19 cellular contexts compared by ENCODE assay signal in the genomic region with DNA sequence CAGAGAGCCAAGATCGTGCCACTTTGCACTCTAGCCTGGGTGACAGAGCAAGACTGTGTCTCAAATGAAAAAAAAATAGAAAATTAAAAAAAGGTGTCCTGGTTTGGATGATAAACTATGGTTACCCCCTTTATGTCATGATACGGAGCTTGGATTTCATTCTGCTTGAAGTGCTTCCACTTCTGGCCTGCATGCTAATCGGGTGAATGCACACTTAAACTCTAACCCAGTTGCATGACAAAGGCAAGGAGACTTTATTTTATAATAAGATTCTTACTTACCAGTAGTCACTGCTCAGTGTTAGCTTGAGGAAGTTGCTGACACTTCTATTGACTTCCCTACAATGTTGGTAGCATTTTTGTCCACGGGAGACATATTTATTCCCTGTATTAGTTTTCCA.
"Had no signal": no experiment of that assay in that cellular context is flagged by ENCODE, and none has a peak within 500 bp of the region (broad histone marks: within the 10 kb centered on the region; RNA-seq: fewer than 3 reads in every experiment).

No MANE protein-coding gene starts in this region.

- H3K27me3 Mint-ChIP-seq: activated CD4-positive, alpha-beta memory T cell treated with anti-CD3 and anti-CD28 coated beads, Interleukin-2, amount 10 ng/mL, durations not matched to agents 7 days and 5 days; activated CD4-positive, alpha-beta T cell treated with anti-CD3 and anti-CD28 coated beads for 36 hours; activated naive CD8-positive, alpha-beta T cell treated with anti-CD3 and anti-CD28 coated beads, Interleukin-2, amount 50 U/mL, for 24 hours; naive thymus-derived CD4-positive, alpha-beta T cell; T-cell had no signal

- ATAC-seq: activated CD4-positive, alpha-beta T cell treated with anti-CD3 and anti-CD28 coated beads for 36 hours; activated naive CD8-positive, alpha-beta T cell treated with anti-CD3 and anti-CD28 coated beads, Interleukin-2, amount 50 U/mL, for 24 hours; activated T-cell treated with anti-CD3 and anti-CD28 coated beads, Interleukin-2, amount 50 U/mL, for 72 hours; lower lobe of right lung; naive thymus-derived CD4-positive, alpha-beta T cell; right lobe of liver; T-cell had no signal

- H3K27ac Mint-ChIP-seq: activated CD4-positive, alpha-beta memory T cell treated with anti-CD3 and anti-CD28 coated beads, Interleukin-2, amount 10 ng/mL, durations not matched to agents 7 days and 5 days; activated CD4-positive, alpha-beta T cell treated with anti-CD3 and anti-CD28 coated beads for 36 hours; activated naive CD8-positive, alpha-beta T cell treated with anti-CD3 and anti-CD28 coated beads, Interleukin-2, amount 50 U/mL, for 24 hours; activated T-cell treated with anti-CD3 and anti-CD28 coated beads, Interleukin-2, amount 50 U/mL, for 72 hours; T-cell had no signal

- H3K4me3 Mint-ChIP-seq: activated CD4-positive, alpha-beta memory T cell treated with anti-CD3 and anti-CD28 coated beads, Interleukin-2, amount 10 ng/mL, durations not matched to agents 7 days and 5 days; activated CD4-positive, alpha-beta T cell treated with anti-CD3 and anti-CD28 coated beads for 36 hours; activated naive CD8-positive, alpha-beta T cell treated with anti-CD3 and anti-CD28 coated beads, Interleukin-2, amount 50 U/mL, for 24 hours; activated T-cell treated with anti-CD3 and anti-CD28 coated beads, Interleukin-2, amount 50 U/mL, for 72 hours; naive thymus-derived CD4-positive, alpha-beta T cell; T-cell had no signal

- FAIRE-seq: astrocyte, endometrium had no signal

- H3K4me3 ChIP-seq: dorsolateral prefrontal cortex, hepatocyte, lower lobe of right lung, right lobe of liver, spleen, suprapubic skin had no signal

- H3K36me3 ChIP-seq: lower lobe of right lung, right lobe of liver, spleen, suprapubic skin, WERI-Rb-1 had no signal

- H3K9me3 Mint-ChIP-seq: activated CD4-positive, alpha-beta memory T cell treated with anti-CD3 and anti-CD28 coated beads, Interleukin-2, amount 10 ng/mL, durations not matched to agents 7 days and 5 days; activated naive CD8-positive, alpha-beta T cell treated with anti-CD3 and anti-CD28 coated beads, Interleukin-2, amount 50 U/mL, for 24 hours; activated T-cell treated with anti-CD3 and anti-CD28 coated beads, Interleukin-2, amount 50 U/mL, for 72 hours; T-cell had no signal

- H2AFZ ChIP-seq: hepatocyte had no signal

- H3K79me2 ChIP-seq: hepatocyte had no signal

- DNase-seq: activated CD4-positive, alpha-beta memory T cell treated with anti-CD3 and anti-CD28 coated beads, Interleukin-2, amount 10 ng/mL, durations not matched to agents 7 days and 5 days; activated CD4-positive, alpha-beta T cell treated with anti-CD3 and anti-CD28 coated beads for 36 hours; activated naive CD8-positive, alpha-beta T cell treated with anti-CD3 and anti-CD28 coated beads, Interleukin-2, amount 50 U/mL, for 24 hours; activated T-cell treated with anti-CD3 and anti-CD28 coated beads, Interleukin-2, amount 50 U/mL, for 72 hours; dorsolateral prefrontal cortex; kidney glomerular epithelial cell; lower lobe of right lung; naive thymus-derived CD4-positive, alpha-beta T cell; posterior cingulate gyrus; right lobe of liver; spleen; stimulated activated CD4-positive, alpha-beta T cell treated with anti-CD3 and anti-CD28 coated beads, Interleukin-1b, Interleukin-23, amount 100 ng/mL, for 48 hours; stimulated activated naive CD4-positive, alpha-beta T cell treated with Interleukin-2 at 50 U/mL for 16 hours; T-cell; WERI-Rb-1 had no signal

- H3K36me3 Mint-ChIP-seq: T-cell had no signal

- H3K9me3 ChIP-seq: lower lobe of right lung, right lobe of liver, spleen, suprapubic skin had no signal

- H3K4me2 ChIP-seq: hepatocyte had no signal

- H3K4me1 ChIP-seq: suprapubic skin had no signal

- H3K27ac ChIP-seq: dorsolateral prefrontal cortex, hepatocyte, lower lobe of right lung, right lobe of liver, spleen, suprapubic skin, WERI-Rb-1 had no signal

- H3K27me3 ChIP-seq: dorsolateral prefrontal cortex, hepatocyte, right lobe of liver, spleen, suprapubic skin had no signal
